8 cellular contexts compared by ENCODE assay signal in genomic region chr13:98890186-98890585, GRCh38.
DNase-seq lines count a peak whose midpoint lies in the region; ATAC-seq and TF ChIP-seq lines count a peak whose summit lies in the region.

No MANE protein-coding gene starts in this region.

- no peaks in the 10 kb centered on the region; the same call in 1 of the 2 replicates for H3F3A ChIP-seq in MM.1S (ENCODE audit: insufficient read depth, low read length)

- ATAC-seq in activated CD4-positive, alpha-beta T cell treated with anti-CD3 and anti-CD28 coated beads for 36 hours: peak; percentile 97
- ATAC-seq in activated T-cell treated with anti-CD3 and anti-CD28 coated beads, Interleukin-2, amount 50 U/mL, for 72 hours (replicated peaks in 1 of 2): peak; percentile 99
- peak; percentile 98 for ATAC-seq in stimulated activated naive CD8-positive, alpha-beta T cell treated with anti-CD3 and anti-CD28 coated beads, Interleukin-15, Interleukin-2, amounts not matched to agents 100 U/mL and 50 U/mL, for 24 hours
- no peak for ATAC-seq in GM18858 (IDR thresholded peaks at IDR 0.05; ENCODE audit: unreplicated experiment)
- ATAC-seq in GM18909 (IDR thresholded peaks at IDR 0.05; ENCODE audit: poor library complexity, unreplicated experiment): no peak

- POLR2A ChIA-PET in activated CD4-positive, alpha-beta T cell treated with anti-CD3 and anti-CD28 coated beads for 36 hours (lab: Charles Lee): interaction anchor here (0.7 kb wide), 2 partner anchors 15 to 29 kb away, joined by 3 to 4 read pairs; no protein-coding TSS in a partner anchor

- intact Hi-C loops in activated CD4-positive, alpha-beta T cell treated with anti-CD3 and anti-CD28 coated beads for 36 hours (cut with DNase I, micrococcal nuclease): no loop called here

- peak; percentile 77 for DNase-seq in activated CD4-positive, alpha-beta T cell treated with anti-CD3 and anti-CD28 coated beads for 36 hours
- no peak for DNase-seq in activated CD4-positive, alpha-beta T cell treated with anti-CD3 and anti-CD28 coated beads, Interleukin-2, amount 50 U/mL, for 1 hour
- DNase-seq in activated T-cell treated with anti-CD3 and anti-CD28 coated beads, Interleukin-2, amount 50 U/mL, for 72 hours: peak; percentile 63 to 70
- DNase-seq in iris pigment epithelial cell (ENCODE audit: low read depth) (peak; percentile 74), MM.1S (no peak)
- DNase-seq in stimulated activated naive CD8-positive, alpha-beta T cell treated with anti-CD3 and anti-CD28 coated beads, Interleukin-15, Interleukin-2, amounts not matched to agents 100 U/mL and 50 U/mL, for 24 hours: peak; percentile 48

- CTCF ChIA-PET in activated CD4-positive, alpha-beta T cell treated with anti-CD3 and anti-CD28 coated beads for 36 hours (lab: Charles Lee): interaction anchor here (0.6 to 1.6 kb wide), 7 partner anchors 16 to 238 kb away, joined by 3 to 10 read pairs (median 3); no protein-coding TSS in a partner anchor

- H3K4me1 Mint-ChIP-seq in activated CD4-positive, alpha-beta T cell treated with anti-CD3 and anti-CD28 coated beads for 36 hours: peaks cover 17% of the 10 kb centered on the region
- H3K4me1 Mint-ChIP-seq in activated T-cell treated with anti-CD3 and anti-CD28 coated beads, Interleukin-2, amount 50 U/mL, for 72 hours (ENCODE audit: low read depth): peaks cover 22% of the 10 kb centered on the region

- H3K9me3 ChIP-seq in MM.1S (replicated peaks; ENCODE audit: insufficient read depth, low read length): no peaks in the 10 kb centered on the region

- H3K36me3 ChIP-seq in MM.1S (replicated peaks; ENCODE audit: insufficient read depth, low read length): 0 out of 2 replicates have a peak, but pooled peaks cover 4% of the 10 kb centered on the region

- H3K4me1 ChIP-seq in MM.1S (ENCODE audit: low read length): no peaks in the 10 kb centered on the region

- H3K4me3 Mint-ChIP-seq in activated CD4-positive, alpha-beta T cell treated with anti-CD3 and anti-CD28 coated beads for 36 hours: no peak overlapping the region
- peak overlapping the region; percentile 4 to 19 for H3K4me3 Mint-ChIP-seq in activated T-cell treated with anti-CD3 and anti-CD28 coated beads, Interleukin-2, amount 50 U/mL, for 72 hours

- no peaks in the 10 kb centered on the region for H3K27me3 ChIP-seq in MM.1S (replicated peaks; ENCODE audit: insufficient read depth, low read length)

- H3K9me3 Mint-ChIP-seq in activated CD4-positive, alpha-beta T cell treated with anti-CD3 and anti-CD28 coated beads for 36 hours (ENCODE audit: low read depth): no peaks in the 10 kb centered on the region
- no peaks in the 10 kb centered on the region for H3K9me3 Mint-ChIP-seq in activated T-cell treated with anti-CD3 and anti-CD28 coated beads, Interleukin-2, amount 50 U/mL, for 72 hours

- no peak for TF ChIP-seq CTCF in MM.1S (IDR thresholded peaks at IDR 0.05; ENCODE audit: low read length)

- H3K27ac ChIP-seq in MM.1S (ENCODE audit: low read length): no peak overlapping the region

- no peaks in the 10 kb centered on the region for H3K9me2 ChIP-seq in MM.1S (replicated peaks; ENCODE audit: insufficient read depth, low read length)

- no peak overlapping the region for H3K4me3 ChIP-seq in MM.1S (ENCODE audit: low read length)

- H3K27me3 Mint-ChIP-seq in activated CD4-positive, alpha-beta T cell treated with anti-CD3 and anti-CD28 coated beads for 36 hours: no peaks in the 10 kb centered on the region
- H3K27me3 Mint-ChIP-seq in activated T-cell treated with anti-CD3 and anti-CD28 coated beads, Interleukin-2, amount 50 U/mL, for 72 hours (ENCODE audit: low read depth): no peaks in the 10 kb centered on the region

- H3K4me2 ChIP-seq in MM.1S (ENCODE audit: low read depth, low read length): no peak overlapping the region

- peaks cover 26% of the 10 kb centered on the region for H3K36me3 Mint-ChIP-seq in activated CD4-positive, alpha-beta T cell treated with anti-CD3 and anti-CD28 coated beads for 36 hours (ENCODE audit: low read depth)
- H3K36me3 Mint-ChIP-seq in activated T-cell treated with anti-CD3 and anti-CD28 coated beads, Interleukin-2, amount 50 U/mL, for 72 hours (ENCODE audit: insufficient read depth in 2 of 2): peaks cover 4 to 15% of the 10 kb centered on the region in 2 donors

- H4K20me1 ChIP-seq in MM.1S (ENCODE audit: insufficient read depth, low read length): no peaks in the 10 kb centered on the region

- no peak overlapping the region for H2AFZ ChIP-seq in MM.1S (ENCODE audit: low read length)

- peak overlapping the region; percentile 7 for H3K27ac Mint-ChIP-seq in activated CD4-positive, alpha-beta T cell treated with anti-CD3 and anti-CD28 coated beads for 36 hours
- H3K27ac Mint-ChIP-seq in activated T-cell treated with anti-CD3 and anti-CD28 coated beads, Interleukin-2, amount 50 U/mL, for 72 hours: no peak overlapping the region

- no peak overlapping the region for H3K9ac ChIP-seq in MM.1S (ENCODE audit: low read length)

- H3K79me2 ChIP-seq in MM.1S (ENCODE audit: low read length): no peaks in the 10 kb centered on the region

Comparison
In these comparisons a context has a peak if more than half of its experiments do, and no peak if none do; other contexts are left out.
1. DNase-seq: peak in activated CD4-positive, alpha-beta T cell treated with anti-CD3 and anti-CD28 coated beads for 36 hours (single experiment), activated T-cell treated with anti-CD3 and anti-CD28 coated beads, Interleukin-2, amount 50 U/mL, for 72 hours (2 of 2), iris pigment epithelial cell (single experiment) and stimulated activated naive CD8-positive, alpha-beta T cell treated with anti-CD3 and anti-CD28 coated beads, Interleukin-15, Interleukin-2, amounts not matched to agents 100 U/mL and 50 U/mL, for 24 hours (single experiment); none in activated CD4-positive, alpha-beta T cell treated with anti-CD3 and anti-CD28 coated beads, Interleukin-2, amount 50 U/mL, for 1 hour (single experiment) and MM.1S (single experiment).
2. ATAC-seq: peak in activated CD4-positive, alpha-beta T cell treated with anti-CD3 and anti-CD28 coated beads for 36 hours (single experiment), activated T-cell treated with anti-CD3 and anti-CD28 coated beads, Interleukin-2, amount 50 U/mL, for 72 hours (2 of 2) and stimulated activated naive CD8-positive, alpha-beta T cell treated with anti-CD3 and anti-CD28 coated beads, Interleukin-15, Interleukin-2, amounts not matched to agents 100 U/mL and 50 U/mL, for 24 hours (single experiment); none in GM18858 (single experiment) and GM18909 (single experiment).